ENCODE assay signal across 8 cellular contexts in the genomic region with DNA sequence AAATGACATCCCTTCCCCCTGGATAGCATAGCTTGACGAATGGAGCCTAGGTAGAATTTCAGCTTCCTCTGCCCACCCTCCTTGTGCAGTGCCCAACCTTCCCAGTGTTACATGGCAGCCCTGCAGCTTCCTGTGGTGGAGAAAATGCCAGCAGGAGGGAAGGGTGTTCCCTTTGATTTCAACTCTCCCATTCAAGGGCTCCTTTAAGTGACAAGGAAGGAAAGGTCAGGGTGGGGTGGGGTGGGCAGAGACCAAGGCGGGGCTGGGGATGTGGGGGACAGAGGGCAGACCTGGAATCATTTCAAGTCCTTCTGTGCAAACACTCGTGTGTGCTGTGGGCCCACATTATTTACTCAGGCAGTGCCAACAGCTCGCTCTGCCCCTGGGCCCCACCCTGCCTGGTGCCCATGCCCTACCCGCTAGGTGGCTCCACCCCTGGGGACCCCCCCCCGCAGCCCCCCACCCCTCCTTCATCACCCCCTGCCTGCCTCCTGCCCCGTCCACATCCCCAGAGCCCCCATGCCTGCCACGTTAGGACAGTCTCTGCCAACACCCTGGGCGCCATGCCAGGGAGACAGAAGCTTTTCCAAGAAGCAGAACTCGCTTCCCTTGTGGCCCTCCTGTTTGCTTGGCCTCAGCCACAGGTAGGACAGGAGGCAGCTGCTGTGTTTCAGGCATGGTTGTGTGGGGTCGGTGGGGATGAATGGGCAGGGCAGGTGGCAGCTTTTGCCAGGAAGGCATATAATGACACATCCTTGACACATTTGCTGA. TPM values are rescaled to one million over a fixed set of nuclear protein-coding genes. Genes with fewer than 3 reads are reported as not detected.
DNase-seq lines count a peak whose midpoint lies in the region; ATAC-seq and TF ChIP-seq lines count a peak whose summit lies in the region.

No MANE protein-coding gene starts in this region.

- H3K36me3 Mint-ChIP-seq in endothelial cell (ENCODE audit: low read depth, unreplicated experiment) = no peaks in the 10 kb centered on the region

- peak in 2 of 4 experiments; percentile 13 to 29 for TF ChIP-seq CTCF in prostate gland (IDR thresholded peaks at IDR 0.05)
- TF ChIP-seq CTCF in endothelial cell (IDR thresholded peaks at IDR 0.05; ENCODE audit: unreplicated experiment) = no peak
- no peak for TF ChIP-seq CTCF in spleen (IDR thresholded peaks at IDR 0.05 in 8 of 11, conservative IDR thresholded peaks at IDR 0.05 in 3 of 11)

- H3K27ac ChIP-seq in prostate gland = peak overlapping the region; percentile 86 to 90
- no peak overlapping the region for H3K27ac ChIP-seq in spleen

- H3K27me3 ChIP-seq in prostate gland (replicated peaks; ENCODE audit: insufficient read depth) = no peaks in the 10 kb centered on the region
- H3K27me3 ChIP-seq in spleen (replicated peaks in 1 of 7) = peaks cover 0 to 11% (median 0%) of the 10 kb centered on the region in 7 donors

- DNase-seq in G401 (ENCODE audit: low spot score) (peak; percentile 90), NCI-H460 (ENCODE audit: extremely low read depth, low read depth) (peak; percentile 37), fibroblast of peridontal ligament (ENCODE audit: extremely low read depth) (peak; percentile 7), prostate gland (ENCODE audit: low spot score) (peak; percentile 82), endothelial cell (ENCODE audit: low spot score) (no peak), GOT3 (lab: John Stamatoyannopoulos, UW) (no peak), spleen (no peak)

- intact Hi-C loops in prostate gland (cut with DNase I) = no loop called here
- intact Hi-C loops in spleen (cut with DNase I; ENCODE audit: low total_unique reads) = no loop called here

- in situ Hi-C loops in G401 (cut with HindIII; ENCODE audit: low sequenced_read_pairs) = no loop called here

- 11% methylated on average over 11 of the region's 11 CpGs for WGBS in prostate gland
- WGBS in spleen, 5 donors = 24 to 38% (median 27%) methylated on average over 10 to 11 of the region's 11 CpGs

- TF ChIP-seq POLR2A in prostate gland (IDR thresholded peaks at IDR 0.05) (no peak), spleen (IDR thresholded peaks at IDR 0.05) (no peak)

- no peak overlapping the region for H3K4me3 ChIP-seq in prostate gland
- no peak overlapping the region for H3K4me3 ChIP-seq in spleen

- H3K9me3 ChIP-seq in prostate gland = no peaks in the 10 kb centered on the region
- no peaks in the 10 kb centered on the region for H3K9me3 ChIP-seq in spleen

- H3K36me3 ChIP-seq in prostate gland = no peaks in the 10 kb centered on the region
- no peaks in the 10 kb centered on the region for H3K36me3 ChIP-seq in spleen

- H3K4me1 ChIP-seq in prostate gland (replicated peaks) = peaks cover 44% of the 10 kb centered on the region
- H3K4me1 ChIP-seq in spleen = peaks cover 0 to 17% (median 0%) of the 10 kb centered on the region in 6 donors

- no peak overlapping the region for H3K27ac Mint-ChIP-seq in endothelial cell (ENCODE audit: unreplicated experiment)

- no peaks in the 10 kb centered on the region for H3K4me1 Mint-ChIP-seq in endothelial cell (ENCODE audit: unreplicated experiment)

- no peak overlapping the region for H3K4me3 Mint-ChIP-seq in endothelial cell (ENCODE audit: unreplicated experiment)

- no peak for ATAC-seq in HG03095 (IDR thresholded peaks at IDR 0.05; ENCODE audit: unreplicated experiment)

- H3K9me3 Mint-ChIP-seq in endothelial cell (ENCODE audit: unreplicated experiment) = no peaks in the 10 kb centered on the region

- H3K27me3 Mint-ChIP-seq in endothelial cell (ENCODE audit: unreplicated experiment) = no peaks in the 10 kb centered on the region

RNA-seq across cellular contexts. Expression of a gene that starts 9.4 kb away (rescaled TPM):
- total RNA-seq in G401 (2014; rRNA removed; shearing (Covaris generic)) = 0.12 TPM in 1 of 2 replicates, not detected in the other
- total RNA-seq in NCI-H460 (2014; rRNA removed; shearing (Covaris generic)) = not detected in 2 replicates
- 0.08 TPM in 1 of 2 replicates, not detected in the other for polyA plus RNA-seq in NCI-H460 (2014; cell fraction: nucleus; rRNA removed)
- 100 to 1,000 TPM; 165 to 738 TPM for total RNA-seq in prostate gland
- not detected for total RNA-seq in endothelial cell (ENCODE audit: unreplicated experiment)
- under 1 TPM in 1 of 7 donors, not detected in 6; 0.32 TPM for total RNA-seq in spleen
- polyA plus RNA-seq in spleen = under 1 TPM in 2 of 3 donors, not detected in 1; 0.03 to 0.13 TPM

Comparison
In these comparisons a context has a peak if more than half of its experiments do, and no peak if none do; other contexts are left out.
1. DNase-seq: peak in G401 (single experiment), NCI-H460 (single experiment), fibroblast of peridontal ligament (single experiment) and prostate gland (single experiment); none in endothelial cell (single experiment), GOT3 (single experiment) and spleen (single experiment).
2. H3K27ac ChIP-seq: peak in prostate gland (2 of 2); none in spleen (0 of 8).
3. RNA of a gene that starts 9.4 kb away (total RNA-seq): 165 to 738 TPM in prostate gland; not detected in endothelial cell (single experiment), 0.12 TPM in G401, not detected in NCI-H460 and 0.32 TPM in spleen; every median in the first group is over 100 times any median in the second.